Comparison of ENCODE assay signal across 1 cellular context in genomic region chr1:209825591-209826433, GRCh38.
TF ChIP-seq lines count a peak whose summit lies in the region.

No MANE protein-coding gene starts in this region.

TF ChIP-seq in SK-N-SH, 30 proteins besides CTCF, POLR2A, EP300 and RAD21 (continued from another document):
- TF ChIP-seq IRF3 (IDR thresholded peaks at IDR 0.05; ENCODE audit: low read depth, low read length): no peak
- TF ChIP-seq FOSL2 (IDR thresholded peaks at IDR 0.05; ENCODE audit: borderline replicate concordance, low read depth): no peak
- no peak for TF ChIP-seq JUND (IDR thresholded peaks at IDR 0.05)
- no peak for TF ChIP-seq MXI1 (IDR thresholded peaks at IDR 0.05; ENCODE audit: low read depth, low read length)
- TF ChIP-seq POLR2AphosphoS5 (IDR thresholded peaks at IDR 0.05; ENCODE audit: low read depth, low read length): no peak
- TF ChIP-seq NFIC (IDR thresholded peaks at IDR 0.05; ENCODE audit: borderline replicate concordance): no peak
- no peak for TF ChIP-seq MAX (IDR thresholded peaks at IDR 0.05; ENCODE audit: low read depth)
- TF ChIP-seq ZBTB33 (IDR thresholded peaks at IDR 0.05; ENCODE audit: borderline replicate concordance, low read depth): no peak
- TF ChIP-seq SIN3A (IDR thresholded peaks at IDR 0.05; ENCODE audit: borderline replicate concordance, low read depth, low read length): no peak
- TF ChIP-seq EZH2phosphoT487 (IDR thresholded peaks at IDR 0.05; ENCODE audit: borderline replicate concordance, low read depth): no peak
- TF ChIP-seq MEF2A (IDR thresholded peaks at IDR 0.05; ENCODE audit: borderline replicate concordance, low read depth): no peak
- no peak for TF ChIP-seq TEAD4 (IDR thresholded peaks at IDR 0.05; ENCODE audit: borderline replicate concordance, insufficient read depth)
- no peak for TF ChIP-seq FOXM1 (IDR thresholded peaks at IDR 0.05; ENCODE audit: low read depth)
- no peak for TF ChIP-seq CHD2 (IDR thresholded peaks at IDR 0.05; ENCODE audit: low read length, partially characterized antibody)
